Comparison of ENCODE assay signal across 14 cellular contexts in the genomic region with DNA sequence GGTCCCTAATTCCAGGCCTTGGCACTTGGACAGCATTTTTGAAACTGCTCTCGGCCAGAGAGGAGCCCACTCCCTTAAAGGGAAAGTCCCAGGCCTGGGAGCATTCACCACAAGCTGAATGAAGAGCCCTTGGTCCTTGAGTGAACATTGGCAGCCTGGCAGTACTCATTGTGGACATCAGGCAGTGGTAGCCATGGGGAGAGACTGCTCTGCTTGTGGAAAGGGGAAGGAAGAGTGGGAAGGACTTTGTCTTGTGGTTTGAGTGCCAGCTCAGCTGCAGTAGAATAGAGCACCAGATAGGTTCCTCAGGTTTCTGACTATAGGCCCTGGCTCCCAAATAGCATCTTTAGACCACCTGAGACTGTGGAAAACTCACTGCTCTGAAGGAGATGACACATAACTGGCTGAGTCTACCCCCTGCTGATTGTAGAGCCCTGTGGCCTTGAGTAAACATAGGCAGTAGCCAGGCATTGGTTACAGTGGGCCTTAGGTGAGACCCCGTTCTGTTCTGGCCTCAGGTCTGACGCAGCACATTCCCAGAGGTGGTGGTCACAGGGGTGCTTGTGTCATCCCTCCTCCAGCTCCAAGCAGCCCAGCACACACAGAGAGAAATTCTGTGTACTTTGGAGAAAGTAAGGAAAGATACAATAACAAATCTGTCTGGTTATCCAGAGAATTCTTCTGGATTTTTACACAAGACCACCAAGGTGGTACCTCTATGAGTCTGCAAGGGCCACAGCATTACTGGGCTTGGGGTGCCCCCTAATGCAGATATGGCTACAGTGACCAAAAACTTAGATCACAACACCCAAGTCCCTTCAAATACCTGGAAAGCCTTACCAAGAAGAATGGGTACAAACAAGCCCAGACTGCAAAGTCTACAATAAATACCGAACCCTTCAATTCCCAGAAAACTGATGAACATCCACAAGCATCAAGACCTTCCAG.
DNase-seq lines count a peak whose midpoint lies in the region; ATAC-seq, FAIRE-seq and TF ChIP-seq lines count a peak whose summit lies in the region.
"Had no signal": no experiment of that assay in that cellular context is flagged by ENCODE, and none has a peak within 500 bp of the region (broad histone marks: within the 10 kb centered on the region; RNA-seq: fewer than 3 reads in every experiment).

No MANE protein-coding gene starts in this region.

- H3K4me3 ChIP-seq in HepG2 (replicated peaks in 1 of 3; ENCODE audit: insufficient read depth in 1 of 3, low read depth in 2 of 3, low read length in 3 of 3), result no peak overlapping the region
- H3K4me3 ChIP-seq in right lobe of liver, result no peak overlapping the region
- H3K4me3 ChIP-seq in thyroid gland (replicated peaks in 1 of 3), result no peak overlapping the region
- H3K4me3 ChIP-seq in naive thymus-derived CD4-positive, alpha-beta T cell (ENCODE audit: low read length), result no peak overlapping the region

- no peak overlapping the region for H3K9ac ChIP-seq in HepG2 (ENCODE audit: insufficient read depth, low read depth, low read length)
- H3K9ac ChIP-seq: KMS-11 had no signal

- no peaks in the 10 kb centered on the region for H3K9me3 ChIP-seq in HepG2 (ENCODE audit: low read length)
- no peaks in the 10 kb centered on the region for H3K9me3 ChIP-seq in right lobe of liver
- H3K9me3 ChIP-seq in thyroid gland, result no peaks in the 10 kb centered on the region
- no peaks in the 10 kb centered on the region for H3K9me3 ChIP-seq in naive thymus-derived CD4-positive, alpha-beta T cell (ENCODE audit: control insufficient read depth in 2 of 3, low read length in 3 of 3)

- FAIRE-seq in HepG2 (lab: Jason Lieb, UNC), result no peak
- FAIRE-seq: islet of Langerhans had no signal

- H3K36me3 ChIP-seq in HepG2 (replicated peaks in 1 of 2; ENCODE audit: control insufficient read depth in 1 of 2, insufficient read depth in 2 of 2, low read length in 2 of 2) (no peaks in the 10 kb centered on the region), right lobe of liver (no peaks in the 10 kb centered on the region), thyroid gland (no peaks in the 10 kb centered on the region)
- H3K36me3 ChIP-seq in naive thymus-derived CD4-positive, alpha-beta T cell (ENCODE audit: control insufficient read depth in 2 of 3, insufficient read depth in 3 of 3, low read length in 3 of 3), result no peaks in the 10 kb centered on the region

- WGBS in HepG2 (ENCODE audit: low lambda C conversion rate), result 0% methylated on average over 2 of the region's 4 CpGs
- 79% methylated on average over 4 of the region's 4 CpGs for WGBS in right lobe of liver (ENCODE audit: insufficient coverage, low coverage, low lambda C conversion rate, missing lambda C conversion rate)
- WGBS in thyroid gland, 2 donors, result 72 to 86% methylated on average over 3 to 4 of the region's 4 CpGs

- no peak for TF ChIP-seq EP300 in HepG2 (IDR thresholded peaks at IDR 0.05; ENCODE audit: low read depth in 2 of 2, low read length in 2 of 2)
- TF ChIP-seq EP300 in HepG2 (CRISPR knock-in tag; IDR thresholded peaks at IDR 0.05; ENCODE audit: borderline replicate concordance), result no peak

- H4K20me1 ChIP-seq in HepG2 (ENCODE audit: insufficient read depth, low read length), result no peaks in the 10 kb centered on the region

- no peak overlapping the region for H3K4me2 ChIP-seq in HepG2 (ENCODE audit: low read depth, low read length)
- H3K4me2 ChIP-seq: KMS-11 had no signal

- POLR2A ChIA-PET in HepG2 (lab: Yijun Ruan, JAX), result no interaction called here
- POLR2A ChIA-PET in naive thymus-derived CD4-positive, alpha-beta T cell (lab: Charles Lee), result no interaction called here

- BruUV-seq in HepG2 (replicated peaks; lab: Mats Ljungman, UMichigan), result no TSS peak

- no peak overlapping the region for H3K27ac Mint-ChIP-seq in naive thymus-derived CD4-positive, alpha-beta T cell

- peak; percentile 75 for ATAC-seq in HepG2
- ATAC-seq in right lobe of liver, result no peak
- no peak for ATAC-seq in naive thymus-derived CD4-positive, alpha-beta T cell

- TF ChIP-seq RAD21 in HepG2 (CRISPR knock-in tag; IDR thresholded peaks at IDR 0.05), result peak; percentile 33; the same call in 1 of the 2 replicates

- H3K36me3 Mint-ChIP-seq in naive thymus-derived CD4-positive, alpha-beta T cell, result peaks cover 0 to 8% (median 0%) of the 10 kb centered on the region in 5 donors

- H3K27ac ChIP-seq in HepG2 (ENCODE audit: extremely low read length, insufficient read depth, low read length) (no peak overlapping the region), right lobe of liver (no peak overlapping the region), thyroid gland (no peak overlapping the region)
- no peak overlapping the region for H3K27ac ChIP-seq in naive thymus-derived CD4-positive, alpha-beta T cell (ENCODE audit: low read depth, low read length)
- H3K27ac ChIP-seq: C4-2B, KMS-11, VCaP had no signal

- H3K27me3 Mint-ChIP-seq in naive thymus-derived CD4-positive, alpha-beta T cell, result no peaks in the 10 kb centered on the region

- TF ChIP-seq CTCF in HepG2 (CRISPR knock-in tag; IDR thresholded peaks at IDR 0.05) (peak; percentile 52), right lobe of liver (IDR thresholded peaks at IDR 0.05) (peak in 2 of 4 donors; percentile 5 to 23), thyroid gland (IDR thresholded peaks at IDR 0.05) (peak in 1 of 6 experiments; percentile 22)

- peaks cover 0 to 9% (median 5%) of the 10 kb centered on the region in 11 donors for H3K9me3 Mint-ChIP-seq in naive thymus-derived CD4-positive, alpha-beta T cell

- TF ChIP-seq POLR2A in HepG2 (IDR thresholded peaks at IDR 0.05; ENCODE audit: insufficient read depth in 1 of 2, low read depth in 2 of 2, low read length in 2 of 2), result no peak
- no peak for TF ChIP-seq POLR2A in right lobe of liver (IDR thresholded peaks at IDR 0.05)
- no peak for TF ChIP-seq POLR2A in thyroid gland (IDR thresholded peaks at IDR 0.05)

- H3K79me2 ChIP-seq in HepG2 (ENCODE audit: insufficient read depth, low read length), result no peaks in the 10 kb centered on the region

- CTCF ChIA-PET in HepG2 (lab: Yijun Ruan, JAX; ENCODE audit: low intra/inter-chr PET ratio, low total read pairs), result interaction anchor here (1.6 to 1.8 kb wide), 3 partner anchors 154 to 228 kb away, joined by 5 to 8 read pairs (median 8); a partner anchor contains a TSS
- CTCF ChIA-PET in naive thymus-derived CD4-positive, alpha-beta T cell (lab: Charles Lee), result no interaction called here

- no peak overlapping the region for H2AFZ ChIP-seq in HepG2 (ENCODE audit: low read length)

- no peaks in the 10 kb centered on the region for H3K4me1 Mint-ChIP-seq in naive thymus-derived CD4-positive, alpha-beta T cell

- in situ Hi-C loops in HepG2 (cut with HindIII; ENCODE audit: extremely low pct_ligation_motif_present, low pct_unique_long_range_greater_than_20kb), result loop anchor here (10.0 kb wide), 2 partner anchors 154 to 234 kb away; a partner anchor contains a TSS

- no peaks in the 10 kb centered on the region for H3K27me3 ChIP-seq in HepG2 (ENCODE audit: control insufficient read depth in 1 of 2, insufficient read depth in 2 of 2, low read length in 2 of 2)
- H3K27me3 ChIP-seq in right lobe of liver, result no peaks in the 10 kb centered on the region
- no peaks in the 10 kb centered on the region for H3K27me3 ChIP-seq in thyroid gland
- H3K27me3 ChIP-seq in naive thymus-derived CD4-positive, alpha-beta T cell (ENCODE audit: control insufficient read depth in 2 of 2, insufficient read depth in 2 of 2, low read length in 2 of 2), result no peaks in the 10 kb centered on the region

- DNase-seq in HepG2 (ENCODE audit: low spot score), result peak; percentile 15
- no peak for DNase-seq in right lobe of liver
- DNase-seq in UCSD-AML1 (lab: John Stamatoyannopoulos, UW; ENCODE audit: unreplicated experiment), result peak; percentile 19
- DNase-seq in iris pigment epithelial cell (ENCODE audit: low read depth), result peak; percentile 90
- no peak for DNase-seq in thyroid gland
- no peak for DNase-seq in middle frontal gyrus (ENCODE audit: extremely low spot score, low spot score)
- DNase-seq in activated CD4-positive, alpha-beta T cell treated with anti-CD3 and anti-CD28 coated beads for 1 hour, result no peak
- DNase-seq in naive thymus-derived CD4-positive, alpha-beta T cell, result no peak
- DNase-seq: activated naive CD4-positive, alpha-beta T cell; effector memory CD4-positive, alpha-beta T cell had no signal

- H3K4me3 Mint-ChIP-seq in naive thymus-derived CD4-positive, alpha-beta T cell, result no peak overlapping the region

- no peaks in the 10 kb centered on the region for H3K4me1 ChIP-seq in HepG2 (ENCODE audit: insufficient read depth, low read length)
- peaks cover 0 to 9% (median 0%) of the 10 kb centered on the region in 4 donors for H3K4me1 ChIP-seq in right lobe of liver
- no peaks in the 10 kb centered on the region for H3K4me1 ChIP-seq in thyroid gland
- H3K4me1 ChIP-seq in naive thymus-derived CD4-positive, alpha-beta T cell (ENCODE audit: control insufficient read depth in 2 of 2, insufficient read depth in 2 of 2, low read length in 2 of 2), result no peaks in the 10 kb centered on the region

- intact Hi-C loops in HepG2 (cut with micrococcal nuclease; ENCODE audit: unreplicated experiment) (loop anchor here (1.0 kb wide), 3 partner anchors 154 to 228 kb away; a partner anchor contains a TSS), right lobe of liver (cut with DNase I) (no loop called here), thyroid gland (cut with DNase I) (loop anchor here (10.0 kb wide), 1 partner anchor 154 kb away; a partner anchor contains a TSS)
- intact Hi-C loops in naive thymus-derived CD4-positive, alpha-beta T cell (cut with micrococcal nuclease), result loop anchor here in 1 of 2 donors (1.0 kb wide), 2 partner anchors 193 to 228 kb away; no protein-coding TSS in a partner anchor

TF ChIP-seq in HepG2, 621 proteins besides CTCF, POLR2A, EP300 and RAD21:
- TF ChIP-seq SMC3 (IDR thresholded peaks at IDR 0.05; ENCODE audit: low read length), result peak; percentile 25; the same call in 1 of the 2 replicates
- 0 out of 2 replicates have a peak, but pooled peaks have one; percentile 5 for TF ChIP-seq MAFF (IDR thresholded peaks at IDR 0.05; ENCODE audit: low read depth, low read length)
- TF ChIP-seq ZNF678 (CRISPR knock-in tag; IDR thresholded peaks at IDR 0.05), result no peak
- TF ChIP-seq ZNF207 (IDR thresholded peaks at IDR 0.05; ENCODE audit: borderline replicate concordance), result no peak
- TF ChIP-seq HOXA5 (CRISPR knock-in tag; IDR thresholded peaks at IDR 0.05), result no peak
- 0 out of 2 replicates have a peak, but pooled peaks have one; percentile 12 for TF ChIP-seq FOSL2 (CRISPR knock-in tag; IDR thresholded peaks at IDR 0.05)
- TF ChIP-seq FOXA1 (IDR thresholded peaks at IDR 0.05), result no peak
- TF ChIP-seq FOXA1 (CRISPR knock-in tag; IDR thresholded peaks at IDR 0.05), result peak; percentile 73
- no peak for TF ChIP-seq RCOR2 (CRISPR knock-in tag; IDR thresholded peaks at IDR 0.05)
- TF ChIP-seq STAG1 (CRISPR knock-in tag; IDR thresholded peaks at IDR 0.05), result peak; percentile 68

Comparison
In these comparisons a context has a peak if more than half of its experiments do, and no peak if none do; other contexts are left out.
1. DNase-seq: peak in HepG2 (single experiment), UCSD-AML1 (single experiment) and iris pigment epithelial cell (single experiment); none in right lobe of liver (0 of 3), thyroid gland (0 of 2), middle frontal gyrus (single experiment), activated CD4-positive, alpha-beta T cell treated with anti-CD3 and anti-CD28 coated beads for 1 hour (single experiment) and naive thymus-derived CD4-positive, alpha-beta T cell (0 of 9).
2. intact Hi-C loops: an anchor here in HepG2 (1.0 kb wide) and thyroid gland (10.0 kb wide); none called in right lobe of liver.